9 cellular contexts compared by ENCODE assay signal in genomic region chr7:90345548-90346319, GRCh38. TPM values are rescaled to one million over a fixed set of nuclear protein-coding genes. Genes with fewer than 3 reads are reported as not detected.
A peak's percentile ranks its signal among the peaks of the same experiment; 100 is the strongest.
DNase-seq lines count a peak whose midpoint lies in the region; ATAC-seq and TF ChIP-seq lines count a peak whose summit lies in the region.
"Had no signal": no experiment of that assay in that cellular context is flagged by ENCODE, and none has a peak within 500 bp of the region (broad histone marks: within the 10 kb centered on the region; RNA-seq: fewer than 3 reads in every experiment).

No MANE protein-coding gene starts in this region.

- no peaks in the 10 kb centered on the region for H3K36me3 ChIP-seq in BJ (ENCODE audit: control insufficient read depth, insufficient read depth, low read length)
- no peaks in the 10 kb centered on the region for H3K36me3 ChIP-seq in ectodermal cell (ENCODE audit: control insufficient read depth, insufficient read depth, low read length)
- H3K36me3 ChIP-seq in thyroid gland, result no peaks in the 10 kb centered on the region

- TF ChIP-seq CTCF in BJ (IDR thresholded peaks at IDR 0.05; ENCODE audit: insufficient read depth, low read depth, low read length) (no peak), thyroid gland (IDR thresholded peaks at IDR 0.05) (no peak)

- WGBS in ectodermal cell, 2 experiments, result 28 to 29% methylated on average over 18 to 19 of the region's 19 CpGs
- WGBS in thyroid gland, 2 donors, result 9 to 13% methylated on average over 19 of the region's 19 CpGs

- H3K9me3 ChIP-seq in ectodermal cell (ENCODE audit: control insufficient read depth, low read length), result no peaks in the 10 kb centered on the region
- H3K9me3 ChIP-seq in thyroid gland, result no peaks in the 10 kb centered on the region

- H3K27me3 ChIP-seq in BJ (ENCODE audit: control insufficient read depth, insufficient read depth, low read length), result no peaks in the 10 kb centered on the region
- H3K27me3 ChIP-seq in ectodermal cell (ENCODE audit: control insufficient read depth, insufficient read depth, low read length, poor library complexity, severe bottlenecking), result no peaks in the 10 kb centered on the region
- H3K27me3 ChIP-seq in thyroid gland, result no peaks in the 10 kb centered on the region

- intact Hi-C loops in thyroid gland (cut with DNase I), result no loop called here

- CTCF ChIA-PET in BJ (lab: Yijun Ruan, JAX), result interaction anchor here (1.0 to 1.7 kb wide), 5 partner anchors 9 to 192 kb away, joined by 3 to 5 read pairs (median 3); partner anchors contain the start of genes CLDN12 and STEAP1

- DNase-seq in BJ (ENCODE audit: low read depth), result peak; percentile 9
- DNase-seq in RPMI7951 (ENCODE audit: low read depth), result peak; percentile 68
- peak; percentile 35 to 42 for DNase-seq in lung microvascular endothelial cell (ENCODE audit: low read depth in 2 of 2)
- DNase-seq in thyroid gland, result peak in 1 of 2 donors; percentile 15
- no peak for DNase-seq in NCI-H128 (lab: John Stamatoyannopoulos, UW; ENCODE audit: unreplicated experiment)

- ATAC-seq in GM18868 (IDR thresholded peaks at IDR 0.05; ENCODE audit: unreplicated experiment), result peak; percentile 15
- peak; percentile 7 for ATAC-seq in HG03103 (IDR thresholded peaks at IDR 0.05; ENCODE audit: low read depth, unreplicated experiment)

- POLR2A ChIA-PET in BJ (lab: Charles Lee), result no interaction called here

- no peak overlapping the region for H3K27ac ChIP-seq in ectodermal cell (ENCODE audit: insufficient read depth, low read depth, low read length, poor library complexity, severe bottlenecking)
- peak overlapping the region; percentile 22 to 78 (median 68) for H3K27ac ChIP-seq in thyroid gland

- H3K4me1 ChIP-seq in ectodermal cell (ENCODE audit: control insufficient read depth, insufficient read depth, low read length), result no peaks in the 10 kb centered on the region
- H3K4me1 ChIP-seq in thyroid gland, result peaks cover 9 to 14% of the 10 kb centered on the region in 2 donors

- TF ChIP-seq POLR2A in thyroid gland (IDR thresholded peaks at IDR 0.05), result no peak

- H3K4me3 ChIP-seq in BJ (ENCODE audit: low read depth, low read length), result peak overlapping the region; percentile 89
- peak overlapping the region; percentile 91 for H3K4me3 ChIP-seq in ectodermal cell (ENCODE audit: insufficient read depth, low read depth, low read length)
- H3K4me3 ChIP-seq in thyroid gland (replicated peaks in 1 of 3), result peak overlapping the region; percentile 37 to 90 (median 85)

RNA-seq across cellular contexts. Expression of gene GTPBP10, which starts 0.8 kb away (rescaled TPM):
- 4.2 and 13.2 TPM in 2 replicates for polyA plus RNA-seq in BJ (2011; rRNA removed)
- 1.6 and 4.5 TPM in 2 replicates for polyA minus RNA-seq in BJ (2011; rRNA and poly(A)+ RNA removed)
- 27.5 and 28.1 TPM in 2 replicates for total RNA-seq in RPMI7951 (2014; rRNA removed; shearing (Covaris generic))
- polyA plus RNA-seq in ectodermal cell (2013, experiment 1 of 4), result 16.2 TPM
- 17.4 TPM for polyA plus RNA-seq in ectodermal cell (2013, experiment 2 of 4)
- polyA plus RNA-seq in ectodermal cell (2013, experiment 3 of 4), result 15.3 TPM
- 16.5 TPM for polyA plus RNA-seq in ectodermal cell (2013, experiment 4 of 4)
- total RNA-seq in lung microvascular endothelial cell (4.2 and 5.7 TPM in 2 replicates), thyroid gland (10 to 100 TPM; 25.0 to 41.4 (median 33.2) TPM)

RNA-seq across cellular contexts. Expression of gene FAM237B, which starts 24.6 kb away (rescaled TPM):
- polyA plus RNA-seq in BJ (2011; rRNA removed), result not detected in 2 replicates
- not detected in 2 replicates for polyA minus RNA-seq in BJ (2011; rRNA and poly(A)+ RNA removed)
- total RNA-seq in RPMI7951 (2014; rRNA removed; shearing (Covaris generic)), result not detected in 2 replicates
- not detected for polyA plus RNA-seq in ectodermal cell (2013, experiment 1 of 4)
- not detected for polyA plus RNA-seq in ectodermal cell (2013, experiment 2 of 4)
- not detected for polyA plus RNA-seq in ectodermal cell (2013, experiment 3 of 4)
- polyA plus RNA-seq in ectodermal cell (2013, experiment 4 of 4), result not detected
- total RNA-seq in lung microvascular endothelial cell (not detected in 2 replicates), thyroid gland (not detected)
- total RNA-seq: T-helper 2 cell treated with Interferon-gamma antibody and Interleukin-4, amounts not matched to agents 100 ng/mL and 5 ng/mL, for 36 hours had no signal

RNA-seq across cellular contexts. Expression of gene CLDN12, which starts 57.5 kb away (rescaled TPM):
- polyA plus RNA-seq in BJ (2011; rRNA removed), result 61.8 and 71.0 TPM in 2 replicates
- 78.1 and 138 TPM in 2 replicates for polyA minus RNA-seq in BJ (2011; rRNA and poly(A)+ RNA removed)
- 36.2 and 48.9 TPM in 2 replicates for total RNA-seq in RPMI7951 (2014; rRNA removed; shearing (Covaris generic))
- 50.0 TPM for polyA plus RNA-seq in ectodermal cell (2013, experiment 1 of 4)
- polyA plus RNA-seq in ectodermal cell (2013, experiment 2 of 4), result 54.4 TPM
- 42.5 TPM for polyA plus RNA-seq in ectodermal cell (2013, experiment 3 of 4)
- polyA plus RNA-seq in ectodermal cell (2013, experiment 4 of 4), result 50.6 TPM
- total RNA-seq in lung microvascular endothelial cell, result 10.5 and 15.5 TPM in 2 replicates
- total RNA-seq in thyroid gland, result 10 to 100 TPM; 22.8 to 35.5 (median 29.3) TPM
